ENCODE assay signal across 10 cellular contexts in the genomic region with DNA sequence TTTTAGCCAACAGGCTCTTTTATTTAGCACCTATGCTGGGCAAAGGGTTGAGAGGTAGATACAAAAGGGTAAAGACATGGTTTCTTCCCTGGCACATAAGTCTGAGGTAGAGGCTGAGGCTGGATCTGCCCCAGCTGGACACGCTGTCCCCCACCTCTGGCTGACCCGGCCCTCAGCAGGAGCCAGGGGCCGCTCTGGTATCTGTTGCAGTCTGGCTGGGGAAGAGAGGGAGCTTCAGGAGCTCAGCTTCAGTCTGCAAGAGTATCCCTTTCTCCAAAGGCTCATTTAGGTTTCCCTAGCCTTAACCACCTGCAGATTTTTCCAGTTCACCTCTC. TPM values are rescaled to one million over a fixed set of nuclear protein-coding genes. Genes with fewer than 3 reads are reported as not detected.
DNase-seq lines count a peak whose midpoint lies in the region; ATAC-seq, FAIRE-seq and TF ChIP-seq lines count a peak whose summit lies in the region.
"Had no signal": no experiment of that assay in that cellular context is flagged by ENCODE, and none has a peak within 500 bp of the region (broad histone marks: within the 10 kb centered on the region; RNA-seq: fewer than 3 reads in every experiment).

No MANE protein-coding gene starts in this region.

- H3K9ac ChIP-seq in PC-3 (ENCODE audit: low read length): no peak overlapping the region

- peaks cover 81% of the 10 kb centered on the region for H3K4me1 Mint-ChIP-seq in neural crest cell

- no peaks in the 10 kb centered on the region for H3K36me3 Mint-ChIP-seq in neural crest cell (ENCODE audit: low read depth)

- H3K27me3 ChIP-seq in H7 (ENCODE audit: control insufficient read depth, insufficient read depth, low read length) (no peaks in the 10 kb centered on the region), PC-3 (ENCODE audit: low read length) (no peaks in the 10 kb centered on the region), ectodermal cell (ENCODE audit: control insufficient read depth, insufficient read depth, low read length, poor library complexity, severe bottlenecking) (no peaks in the 10 kb centered on the region)

- peak overlapping the region; percentile 50 for H3K4me2 ChIP-seq in PC-3 (ENCODE audit: low read length)

- CTCF ChIA-PET in PC-3 (lab: Charles Lee): interaction anchor here (0.5 to 1.3 kb wide), 3 partner anchors 10 to 43 kb away, joined by 3 to 5 read pairs (median 3); no protein-coding TSS in a partner anchor

- DNase-seq in H7 (peak; percentile 57), PC-3 (no peak), neural crest cell (ENCODE audit: low read depth, low spot score) (no peak), GM19239 (ENCODE audit: insufficient read length, low spot score) (no peak)
- no peak for DNase-seq in NK-92 treated with Interleukin-12 subunit alpha and Interleukin-12 subunit beta, amount 100 ng/mL, for 24 hours (lab: John Stamatoyannopoulos, UW)
- DNase-seq: NCI-H1105 treated with DMSO at 0.1 percent for 48 hours had no signal

- no peaks in the 10 kb centered on the region for H3F3A ChIP-seq in PC-3 (ENCODE audit: low read length, unreplicated experiment)

- H3K4me3 ChIP-seq in H7 (ENCODE audit: insufficient read depth, low read depth, low read length) (no peak overlapping the region), PC-3 (ENCODE audit: low read length) (no peak overlapping the region), ectodermal cell (ENCODE audit: insufficient read depth, low read depth, low read length) (peak overlapping the region; percentile 10)
- H3K4me3 ChIP-seq: lung had no signal

- no peak overlapping the region for H2AFZ ChIP-seq in PC-3 (ENCODE audit: low read length)

- H3K79me2 ChIP-seq in PC-3 (ENCODE audit: low read length): no peaks in the 10 kb centered on the region

- TF ChIP-seq CTCF in PC-3 (conservative IDR thresholded peaks at IDR 0.05; ENCODE audit: low read depth, low read length) (no peak), neural crest cell (conservative IDR thresholded peaks at IDR 0.05) (no peak)

- peak overlapping the region; percentile 96 for H3K27ac Mint-ChIP-seq in neural crest cell (ENCODE audit: unreplicated experiment)

- no peaks in the 10 kb centered on the region for H3K9me3 Mint-ChIP-seq in neural crest cell

- no peaks in the 10 kb centered on the region for H3K36me3 ChIP-seq in H7 (replicated peaks; ENCODE audit: control insufficient read depth, insufficient read depth, low read length)
- no peaks in the 10 kb centered on the region for H3K36me3 ChIP-seq in PC-3 (ENCODE audit: low read depth, low read length)
- H3K36me3 ChIP-seq in ectodermal cell (ENCODE audit: control insufficient read depth, insufficient read depth, low read length): no peaks in the 10 kb centered on the region

- ATAC-seq in PC-3 (no peak), GM21367 (IDR thresholded peaks at IDR 0.05; ENCODE audit: unreplicated experiment) (no peak)
- no peak for ATAC-seq in activated CD4-positive, CD25-positive, alpha-beta regulatory T cell treated with anti-CD3 and anti-CD28 coated beads, Interleukin-2, amount 50 U/mL, for 24 hours

- peak overlapping the region; percentile 70 for H3K4me3 Mint-ChIP-seq in neural crest cell

- H3K27ac ChIP-seq in PC-3 (ENCODE audit: low read length): peak overlapping the region; percentile 64
- H3K27ac ChIP-seq in ectodermal cell (ENCODE audit: insufficient read depth, low read depth, low read length, poor library complexity, severe bottlenecking): peak overlapping the region; percentile 81

- H3K9me3 ChIP-seq in PC-3 (ENCODE audit: low read length) (no peaks in the 10 kb centered on the region), ectodermal cell (ENCODE audit: control insufficient read depth, low read length) (no peaks in the 10 kb centered on the region)

- no peaks in the 10 kb centered on the region for H3K9me2 ChIP-seq in PC-3 (replicated peaks; ENCODE audit: low read length)

- no peak for FAIRE-seq in GM19239 (lab: Jason Lieb, UNC)

- intact Hi-C loops in PC-3 (cut with micrococcal nuclease): no loop called here

- H4K20me1 ChIP-seq in PC-3 (ENCODE audit: low read length): no peaks in the 10 kb centered on the region

- POLR2A ChIA-PET in PC-3 (lab: Charles Lee; ENCODE audit: unreplicated experiment): interaction anchor here (0.9 kb wide), 1 partner anchor 8 kb away, joined by 9 read pairs; no protein-coding TSS in a partner anchor

- no TSS peak for BruUV-seq in PC-3 (replicated peaks; lab: Mats Ljungman, UMichigan)

- no peaks in the 10 kb centered on the region for H3K27me3 Mint-ChIP-seq in neural crest cell (ENCODE audit: low read depth)

- H3K4me1 ChIP-seq in PC-3 (ENCODE audit: insufficient read depth, low read length) (peaks cover 25% of the 10 kb centered on the region), ectodermal cell (ENCODE audit: control insufficient read depth, insufficient read depth, low read length) (peaks cover 82% of the 10 kb centered on the region)

- 24 to 31% methylated on average over 3 of the region's 3 CpGs for WGBS in ectodermal cell, 2 experiments

RNA-seq across cellular contexts. Expression of gene BLACAT1, which starts 14.2 kb away (rescaled TPM):
- 6.7 and 9.0 TPM in 2 replicates for total RNA-seq in H7 (2014; rRNA removed; shearing (Covaris generic))
- 1.5 and 1.6 TPM in 2 replicates for total RNA-seq in PC-3 (2014; rRNA removed)
- polyA plus RNA-seq in ectodermal cell (2013, experiment 1 of 4): 16.6 TPM
- 19.7 TPM for polyA plus RNA-seq in ectodermal cell (2013, experiment 2 of 4)
- polyA plus RNA-seq in ectodermal cell (2013, experiment 3 of 4): 8.4 TPM
- 9.3 TPM for polyA plus RNA-seq in ectodermal cell (2013, experiment 4 of 4)
- 3.8 and 3.9 TPM in 2 replicates for total RNA-seq in neural crest cell

RNA-seq across cellular contexts. Expression of gene LEMD1, which starts 19.8 kb away (rescaled TPM):
- total RNA-seq in H7 (2014; rRNA removed; shearing (Covaris generic)): 19.4 and 25.1 TPM in 2 replicates
- total RNA-seq in PC-3 (2014; rRNA removed) (4.0 TPM in 1 of 2 replicates, not detected in the other), neural crest cell (10.2 and 10.7 TPM in 2 replicates)
- 30.6 TPM for polyA plus RNA-seq in ectodermal cell (2013, experiment 1 of 4)
- 29.1 TPM for polyA plus RNA-seq in ectodermal cell (2013, experiment 2 of 4)
- polyA plus RNA-seq in ectodermal cell (2013, experiment 3 of 4): 15.1 TPM
- 21.4 TPM for polyA plus RNA-seq in ectodermal cell (2013, experiment 4 of 4)
